In the genomic region with DNA sequence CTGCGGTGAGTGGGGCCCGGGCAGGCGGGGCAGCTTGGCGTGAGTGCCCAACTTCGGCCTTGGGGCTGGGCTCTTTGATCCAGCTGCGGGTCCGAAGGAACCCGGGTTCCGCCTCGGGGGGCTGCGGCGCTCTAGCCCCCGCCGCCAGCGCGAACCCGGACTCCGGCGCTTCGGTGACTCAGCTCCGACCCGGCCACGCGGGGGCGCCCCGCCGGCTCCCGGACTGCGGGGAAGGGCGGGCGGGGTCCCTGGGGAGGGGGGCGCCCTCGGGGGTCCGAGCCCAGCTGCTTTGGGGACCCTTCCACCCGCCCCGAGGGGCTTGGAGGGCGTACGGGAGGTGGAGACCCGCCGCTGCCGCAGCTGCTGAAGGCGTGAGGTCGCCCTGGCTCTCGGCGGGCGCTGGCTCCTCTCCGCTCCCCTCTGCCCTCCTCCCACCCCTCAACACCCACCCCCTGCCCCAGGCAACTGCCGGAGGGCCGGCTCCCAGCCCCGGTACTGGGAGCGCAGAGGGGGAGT, we compare ENCODE assay signal across 8 cellular contexts. TPM values are rescaled to one million over a fixed set of nuclear protein-coding genes. Genes with fewer than 3 reads are reported as not detected.
A peak's percentile ranks its signal among the peaks of the same experiment; 100 is the strongest.
DNase-seq lines count a peak whose midpoint lies in the region; ATAC-seq, FAIRE-seq and TF ChIP-seq lines count a peak whose summit lies in the region.

No MANE protein-coding gene starts in this region.

- H3K27me3 Mint-ChIP-seq in stimulated activated naive CD8-positive, alpha-beta T cell treated with anti-CD3 and anti-CD28 coated beads, Interleukin-15, amount 100 ng/mL, for 72 hours = peaks cover 30% of the 10 kb centered on the region

- H3K9me3 ChIP-seq in H1 (ENCODE audit: insufficient read depth in 2 of 2, low read depth in 1 of 2, low read length in 1 of 2) = no peaks in the 10 kb centered on the region
- H3K9me3 ChIP-seq in mucosa of stomach (ENCODE audit: control insufficient read depth, low read length) = no peaks in the 10 kb centered on the region

- H2BK12ac ChIP-seq in H1 (ENCODE audit: low read depth, low read length) = no peak overlapping the region

- peak overlapping the region; percentile 51 to 92 (median 58) for H3K4me3 ChIP-seq in H1 (ENCODE audit: extremely low read depth in 1 of 4, insufficient read depth in 2 of 4, low read depth in 3 of 4, low read length in 4 of 4)
- no peak overlapping the region for H3K4me3 ChIP-seq in mucosa of stomach (ENCODE audit: low read length)

- H3K27ac ChIP-seq in H1 (ENCODE audit: low read depth, low read length) = no peak overlapping the region

- no peaks in the 10 kb centered on the region for H3K79me2 ChIP-seq in H1 (ENCODE audit: control insufficient read depth in 1 of 2, insufficient read depth in 2 of 2, low read length in 2 of 2)

- H3K18ac ChIP-seq in H1 (ENCODE audit: extremely low read depth, low read length) = no peak overlapping the region; the same call in 1 of the 2 replicates

- peak in 1 of 2 experiments; percentile 2; a peak in 2 of 4 replicates for TF ChIP-seq RAD21 in H1 (IDR thresholded peaks at IDR 0.05 in 1 of 2, conservative IDR thresholded peaks at IDR 0.05 in 1 of 2; ENCODE audit: low read depth in 2 of 2, low read length in 2 of 2)

- TF ChIP-seq CTCF in H1 (IDR thresholded peaks at IDR 0.05; ENCODE audit: control extremely low read depth in 1 of 3, insufficient read depth in 1 of 3, low read depth in 1 of 3, low read length in 3 of 3) = peak; percentile 39 to 48 (median 39)

- TF ChIP-seq EP300 in H1 (IDR thresholded peaks at IDR 0.05; ENCODE audit: borderline replicate concordance in 1 of 2, low read depth in 2 of 2, low read length in 2 of 2) = no peak

- H3K23me2 ChIP-seq in H1 (ENCODE audit: low read depth, low read length) = peaks cover 3% of the 10 kb centered on the region; the same call in 1 of the 2 replicates

- POLR2A ChIA-PET in H1 (lab: Charles Lee; ENCODE audit: partially characterized antibody) = interaction anchor here (1.2 to 1.4 kb wide), 2 partner anchors 8 to 56 kb away, joined by 3 to 5 read pairs; no protein-coding TSS in a partner anchor

- no peak overlapping the region for H3K23ac ChIP-seq in H1 (ENCODE audit: insufficient read length)

- no peak overlapping the region for H2BK5ac ChIP-seq in H1 (ENCODE audit: low read depth, low read length)

- H3K4ac ChIP-seq in H1 (replicated peaks; ENCODE audit: insufficient read length, low read depth, low read length) = no peak overlapping the region

- TF ChIP-seq POLR2A in H1 (IDR thresholded peaks at IDR 0.05; ENCODE audit: control extremely low read depth in 1 of 2, low read depth in 2 of 2, low read length in 2 of 2) = no peak

- H3K9me3 Mint-ChIP-seq in stimulated activated naive CD8-positive, alpha-beta T cell treated with anti-CD3 and anti-CD28 coated beads, Interleukin-15, amount 100 ng/mL, for 72 hours = no peaks in the 10 kb centered on the region

- H2AFZ ChIP-seq in H1 (ENCODE audit: low read length) = 0 out of 2 replicates have a peak overlapping the region, but pooled peaks have one; percentile 26

- FAIRE-seq in H1 (lab: Jason Lieb, UNC) = no peak

- H3K9ac ChIP-seq in H1 (replicated peaks in 1 of 4; ENCODE audit: extremely low read depth in 1 of 4, low read depth in 3 of 4, low read length in 3 of 4) (peak overlapping the region in 2 of 4 experiments; percentile 20 to 46; a peak in 2 of 7 replicates), mucosa of stomach (ENCODE audit: low read length) (peak overlapping the region; percentile 2)

- DNase-seq in NCI-H1417 (lab: John Stamatoyannopoulos, UW) (peak in 2 of 3 experiments; percentile 70 to 72), NCI-H1417 treated with DMSO at 0.1 percent for 48 hours (lab: John Stamatoyannopoulos, UW) (no peak), HuH-7.5 (ENCODE audit: low spot score) (peak; percentile 81), H1 (ENCODE audit: low read depth in 1 of 2, low spot score in 2 of 2) (peak in 1 of 2 experiments; percentile 81), NCI-H774 (lab: John Stamatoyannopoulos, UW) (no peak)
- peak; percentile 46 for DNase-seq in activated CD4-positive, alpha-beta T cell treated with anti-CD3 and anti-CD28 coated beads, Interleukin-2, amount 50 U/mL, for 1 hour
- peak; percentile 54 to 62 for DNase-seq in stimulated activated naive CD8-positive, alpha-beta T cell treated with anti-CD3 and anti-CD28 coated beads, Interleukin-15, amount 100 ng/mL, for 72 hours

- peak overlapping the region; percentile 77 to 78 for H3K4me3 Mint-ChIP-seq in stimulated activated naive CD8-positive, alpha-beta T cell treated with anti-CD3 and anti-CD28 coated beads, Interleukin-15, amount 100 ng/mL, for 72 hours

- H3K14ac ChIP-seq in H1 (ENCODE audit: insufficient read length) = no peak overlapping the region

- peaks cover 25% of the 10 kb centered on the region for H3K4me1 Mint-ChIP-seq in stimulated activated naive CD8-positive, alpha-beta T cell treated with anti-CD3 and anti-CD28 coated beads, Interleukin-15, amount 100 ng/mL, for 72 hours

- CTCF ChIA-PET in H1 (lab: Charles Lee; ENCODE audit: partially characterized antibody) = interaction anchor here (0.7 to 5.4 kb wide), 24 partner anchors 8 to 494 kb away, joined by 3 to 35 read pairs (median 6); no protein-coding TSS in a partner anchor

- peak; percentile 72 for ATAC-seq in stimulated activated naive CD8-positive, alpha-beta T cell treated with anti-CD3 and anti-CD28 coated beads, Interleukin-15, amount 100 ng/mL, for 72 hours

- H3K27me3 ChIP-seq in H1 (replicated peaks in 1 of 4; ENCODE audit: control insufficient read depth in 3 of 4, extremely low read depth in 1 of 4, insufficient read depth in 3 of 4, low read length in 3 of 4) (peaks cover 0 to 20% (median 13%) of the 10 kb centered on the region in 4 experiments; a peak in 6 of 7 replicates), mucosa of stomach (ENCODE audit: control insufficient read depth, insufficient read depth, low read length) (peaks cover 24% of the 10 kb centered on the region)

- H2BK120ac ChIP-seq in H1 (replicated peaks; ENCODE audit: low read depth, low read length) = no peak overlapping the region

- no peak overlapping the region for H2AK5ac ChIP-seq in H1 (ENCODE audit: low read depth, low read length)

- peaks cover 0 to 10% (median 3%) of the 10 kb centered on the region in 4 experiments; a peak in 5 of 7 replicates for H3K4me1 ChIP-seq in H1 (replicated peaks in 1 of 4; ENCODE audit: control insufficient read depth in 3 of 4, insufficient read depth in 4 of 4, low read length in 3 of 4)
- H3K4me1 ChIP-seq in mucosa of stomach (ENCODE audit: control insufficient read depth, insufficient read depth, low read length) = peaks cover 19% of the 10 kb centered on the region

- no peak overlapping the region for H2BK20ac ChIP-seq in H1 (ENCODE audit: low read length)

- H4K8ac ChIP-seq in H1 (ENCODE audit: extremely low read depth, insufficient read depth, low read length) = peak overlapping the region; percentile 72; the same call in 1 of the 2 replicates

- H2BK15ac ChIP-seq in H1 (ENCODE audit: low read length) = no peak overlapping the region

- H4K91ac ChIP-seq in H1 (replicated peaks; ENCODE audit: insufficient read length, low read length) = no peak overlapping the region

- H4K20me1 ChIP-seq in H1 (replicated peaks in 1 of 2; ENCODE audit: control insufficient read depth in 1 of 2, insufficient read depth in 2 of 2, low read length in 2 of 2) = no peaks in the 10 kb centered on the region

- no peak overlapping the region for H3K56ac ChIP-seq in H1 (replicated peaks; ENCODE audit: insufficient read length, low read depth, low read length)

- WGBS in H1 (ENCODE audit: extremely low coverage in 1 of 2, insufficient coverage in 1 of 2, insufficient read length in 1 of 2, insufficient replicate concordance in 2 of 2, low coverage in 1 of 2, low lambda C conversion rate in 2 of 2, missing lambda C conversion rate in 1 of 2), 2 experiments = 3% methylated on average over 18 of the region's 51 CpGs; no CpG with 5 or more reads in 1 of the 2 experiments

- H3K36me3 ChIP-seq in H1 (ENCODE audit: control insufficient read depth in 2 of 4, insufficient read depth in 4 of 4, low read length in 3 of 4) (no peaks in the 10 kb centered on the region), mucosa of stomach (ENCODE audit: control insufficient read depth, insufficient read depth, low read length) (no peaks in the 10 kb centered on the region)

- H3K4me2 ChIP-seq in H1 (ENCODE audit: insufficient read depth in 1 of 2, low read depth in 2 of 2, low read length in 2 of 2) = peak overlapping the region; percentile 45 to 72

- no peak overlapping the region for H3K27ac Mint-ChIP-seq in stimulated activated naive CD8-positive, alpha-beta T cell treated with anti-CD3 and anti-CD28 coated beads, Interleukin-15, amount 100 ng/mL, for 72 hours

- peak overlapping the region; percentile 31 for H4K5ac ChIP-seq in H1 (ENCODE audit: insufficient read length, low read depth, low read length)

- no peaks in the 10 kb centered on the region for H3K79me1 ChIP-seq in H1 (ENCODE audit: low read depth, low read length)

TF ChIP-seq in H1, 55 proteins besides CTCF, POLR2A, EP300 and RAD21:
- peak; percentile 43; the same call in 1 of the 2 replicates for TF ChIP-seq RBBP5 (IDR thresholded peaks at IDR 0.05; ENCODE audit: borderline replicate concordance, low read depth, low read length)
- TF ChIP-seq BACH1 (IDR thresholded peaks at IDR 0.05; ENCODE audit: low read length) = no peak
- TF ChIP-seq KDM4A (IDR thresholded peaks at IDR 0.05; ENCODE audit: low read depth, low read length, severe bottlenecking) = peak; percentile 6
TF ChIP-seq in H1: peak in this region for 2.

RNA-seq across cellular contexts. Expression of a gene that starts 0.5 kb away (rescaled TPM):
- 10.6 and 11.6 TPM in 2 replicates for total RNA-seq in H1 (2021; fragmentation: NEBNext Ultra II Directional; extraction: Animal tissue kit (Norgen Biotek cat#: 25700))
- 38.0 and 39.5 TPM in 2 replicates for polyA plus RNA-seq in H1 (2011; rRNA removed)
- 23.2 TPM for polyA plus RNA-seq in H1 (2011; cell fraction: cytosol; rRNA removed)
- 22.3 TPM for polyA plus RNA-seq in H1 (2011; cell fraction: nucleus; rRNA removed)
- polyA plus RNA-seq in H1 (2012, experiment 1 of 2) = 11.1 to 18.8 TPM (median 16.3 TPM) in 4 replicates
- 20.5 TPM for polyA plus RNA-seq in H1 (2012, experiment 2 of 2)
- polyA plus RNA-seq in H1 (2013, experiment 1 of 2) = 26.2 TPM
- 24.6 TPM for polyA plus RNA-seq in H1 (2013, experiment 2 of 2)
- polyA minus RNA-seq in H1 (2011; rRNA and poly(A)+ RNA removed) = 16.1 and 18.7 TPM in 2 replicates
- polyA minus RNA-seq in H1 (2011; cell fraction: cytosol; rRNA and poly(A)+ RNA removed) = 11.2 TPM
- polyA minus RNA-seq in H1 (2011; cell fraction: nucleus; rRNA and poly(A)+ RNA removed) = 9.8 TPM

Comparison
In these comparisons a context has a peak if more than half of its experiments do, and no peak if none do; other contexts are left out.
1. DNase-seq: peak in NCI-H1417 (2 of 3), HuH-7.5 (single experiment), activated CD4-positive, alpha-beta T cell treated with anti-CD3 and anti-CD28 coated beads, Interleukin-2, amount 50 U/mL, for 1 hour (single experiment) and stimulated activated naive CD8-positive, alpha-beta T cell treated with anti-CD3 and anti-CD28 coated beads, Interleukin-15, amount 100 ng/mL, for 72 hours (2 of 2); none in NCI-H1417 treated with DMSO at 0.1 percent for 48 hours (single experiment) and NCI-H774 (single experiment).